ENCODE assay signal across 1 cellular context in the genomic region with DNA sequence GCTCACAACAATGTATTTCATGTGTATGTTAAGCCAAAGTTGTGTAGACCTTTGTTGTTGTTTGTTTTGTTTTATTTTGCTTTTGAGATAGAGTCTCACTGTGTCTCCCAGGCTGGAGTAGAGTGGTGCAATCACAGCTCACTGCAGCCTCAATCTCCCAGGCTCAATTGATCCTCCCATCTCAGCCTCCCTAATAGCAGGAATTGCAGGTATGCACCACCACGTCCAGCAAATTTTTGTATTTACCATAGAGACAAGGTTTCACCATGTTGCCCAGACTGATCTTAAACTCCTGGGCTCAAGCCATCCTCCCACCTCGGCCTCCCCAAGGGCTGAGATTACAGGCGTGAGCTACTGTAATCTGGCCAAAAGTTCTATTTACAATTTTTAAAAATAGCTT.
TF ChIP-seq lines count a peak whose summit lies in the region.

No MANE protein-coding gene starts in this region.

TF ChIP-seq in SK-N-SH, 30 proteins besides CTCF, POLR2A, EP300 and RAD21 (continued from another document):
- TF ChIP-seq USF2 (IDR thresholded peaks at IDR 0.05; ENCODE audit: borderline replicate concordance, low read depth, low read length) (no peak), TCF12 (IDR thresholded peaks at IDR 0.05) (no peak), POLR2AphosphoS5 (IDR thresholded peaks at IDR 0.05; ENCODE audit: low read depth, low read length) (no peak), RXRA (IDR thresholded peaks at IDR 0.05; ENCODE audit: borderline replicate concordance, low read depth) (no peak), FOXM1 (IDR thresholded peaks at IDR 0.05; ENCODE audit: low read depth) (no peak), FOSL2 (IDR thresholded peaks at IDR 0.05; ENCODE audit: borderline replicate concordance, low read depth) (no peak), SIN3A (IDR thresholded peaks at IDR 0.05; ENCODE audit: borderline replicate concordance, low read depth, low read length) (no peak)
